ENCODE assay signal across 19 cellular contexts in genomic region chr12:128787827-128788226, GRCh38.
"Had no signal": no experiment of that assay in that cellular context is flagged by ENCODE, and none has a peak within 500 bp of the region (broad histone marks: within the 10 kb centered on the region; RNA-seq: fewer than 3 reads in every experiment).

No MANE protein-coding gene starts in this region.

- H3K4me1 ChIP-seq: esophagus squamous epithelium, neural progenitor cell, parathyroid adenoma, suprapubic skin, thyroid gland had no signal

- DNase-seq: cerebellar nuclear complex; effector memory CD8-positive, alpha-beta T cell; esophagus squamous epithelium; foreskin fibroblast; left colon; mammary epithelial cell; naive thymus-derived CD8-positive, alpha-beta T cell; occipital lobe; stimulated activated CD4-positive, alpha-beta T cell treated with anti-CD3 and anti-CD28 coated beads, Interleukin-2, amount 100 ng/mL, for 48 hours; stimulated activated naive CD8-positive, alpha-beta T cell treated with anti-CD3 and anti-CD28 coated beads, Interleukin-15, Interleukin-2, amounts not matched to agents 100 U/mL and 50 U/mL, for 24 hours; thyroid gland had no signal

- H3K36me3 ChIP-seq: neural progenitor cell had no signal

- H3K4me3 Mint-ChIP-seq: dendritic cell treated with granulocyte-macrophage colony-stimulating factor and Interleukin-4, amounts not matched to agents 40 ng/mL and 50 ng/mL, for 4 days; effector memory CD8-positive, alpha-beta T cell; naive thymus-derived CD8-positive, alpha-beta T cell; neural progenitor cell; type B pancreatic cell had no signal

- H2AFZ ChIP-seq: hepatocyte, neural progenitor cell, parathyroid adenoma had no signal

- H3K4me3 ChIP-seq: esophagus squamous epithelium, hepatocyte, neural progenitor cell, smooth muscle cell, suprapubic skin, thyroid gland had no signal

- ATAC-seq: effector memory CD8-positive, alpha-beta T cell; left colon; naive thymus-derived CD8-positive, alpha-beta T cell; stimulated activated naive CD8-positive, alpha-beta T cell treated with anti-CD3 and anti-CD28 coated beads, Interleukin-15, Interleukin-2, amounts not matched to agents 100 U/mL and 50 U/mL, for 24 hours had no signal

- H3K79me2 ChIP-seq: hepatocyte, parathyroid adenoma had no signal

- H3K27ac Mint-ChIP-seq: dendritic cell treated with granulocyte-macrophage colony-stimulating factor and Interleukin-4, amounts not matched to agents 40 ng/mL and 50 ng/mL, for 4 days; effector memory CD8-positive, alpha-beta T cell; neural progenitor cell; type B pancreatic cell had no signal

- H3K27me3 Mint-ChIP-seq: effector memory CD8-positive, alpha-beta T cell; naive thymus-derived CD8-positive, alpha-beta T cell; type B pancreatic cell had no signal

- H3K27me3 ChIP-seq: esophagus squamous epithelium, hepatocyte, neural progenitor cell, suprapubic skin, thyroid gland had no signal

- H3K27ac ChIP-seq: epithelial cell of prostate, esophagus squamous epithelium, hepatocyte, neural progenitor cell, parathyroid adenoma, suprapubic skin, thyroid gland had no signal

- H3K4me2 ChIP-seq: hepatocyte, neural progenitor cell, smooth muscle cell had no signal

- H3K9me3 Mint-ChIP-seq: dendritic cell treated with granulocyte-macrophage colony-stimulating factor and Interleukin-4, amounts not matched to agents 40 ng/mL and 50 ng/mL, for 4 days; effector memory CD8-positive, alpha-beta T cell; naive thymus-derived CD8-positive, alpha-beta T cell; neural progenitor cell; type B pancreatic cell had no signal

- H3K9ac ChIP-seq: neural progenitor cell, parathyroid adenoma had no signal

- H3K9me3 ChIP-seq: esophagus squamous epithelium, suprapubic skin, thyroid gland had no signal
